In the genomic region with DNA sequence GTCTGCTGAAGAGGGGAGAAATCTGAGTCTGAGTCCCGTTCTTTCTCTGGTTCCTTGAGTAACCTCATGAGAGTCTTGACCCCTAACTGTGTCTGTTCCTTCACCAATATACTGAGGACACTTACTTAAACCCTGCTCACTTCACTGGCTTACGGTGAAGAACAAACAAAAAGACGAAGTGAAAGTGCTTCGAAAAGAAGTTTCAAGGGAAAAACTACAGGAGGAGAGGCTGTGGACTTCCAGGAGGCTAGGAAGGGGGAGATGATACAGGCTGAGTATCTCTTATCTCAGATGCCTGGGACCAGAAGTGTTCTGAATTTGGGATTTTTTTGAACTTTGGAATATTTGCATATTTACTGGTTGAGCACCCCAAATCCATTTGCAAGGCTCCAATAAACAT, we compare ENCODE assay signal across 20 cellular contexts. TPM values are rescaled to one million over a fixed set of nuclear protein-coding genes. Genes with fewer than 3 reads are reported as not detected.
DNase-seq lines count a peak whose midpoint lies in the region; ATAC-seq, FAIRE-seq and TF ChIP-seq lines count a peak whose summit lies in the region.
"Had no signal": no experiment of that assay in that cellular context is flagged by ENCODE, and none has a peak within 500 bp of the region (broad histone marks: within the 10 kb centered on the region; RNA-seq: fewer than 3 reads in every experiment).

No MANE protein-coding gene starts in this region.

- FAIRE-seq in GM12891 (lab: Jason Lieb, UNC), result no peak
- FAIRE-seq: G401.6 had no signal

- H3K4me1 Mint-ChIP-seq in CD4-positive, CD25-positive, alpha-beta regulatory T cell, result peaks cover 11 to 55% (median 30%) of the 10 kb centered on the region in 4 donors
- peaks cover 56% of the 10 kb centered on the region for H3K4me1 Mint-ChIP-seq in activated CD4-positive, alpha-beta memory T cell treated with anti-CD3 and anti-CD28 coated beads for 36 hours (ENCODE audit: low read depth)
- peaks cover 6% of the 10 kb centered on the region for H3K4me1 Mint-ChIP-seq in endothelial cell (ENCODE audit: unreplicated experiment)

- H3K9me3 Mint-ChIP-seq in CD4-positive, CD25-positive, alpha-beta regulatory T cell, result no peaks in the 10 kb centered on the region
- H3K9me3 Mint-ChIP-seq in activated CD4-positive, alpha-beta memory T cell treated with anti-CD3 and anti-CD28 coated beads for 36 hours, result no peaks in the 10 kb centered on the region
- no peaks in the 10 kb centered on the region for H3K9me3 Mint-ChIP-seq in endothelial cell (ENCODE audit: unreplicated experiment)
- H3K9me3 Mint-ChIP-seq: endodermal cell, H9 had no signal

- intact Hi-C loops in activated CD4-positive, alpha-beta memory T cell treated with anti-CD3 and anti-CD28 coated beads for 36 hours (cut with micrococcal nuclease), result no loop called here
- intact Hi-C loops in esophagus squamous epithelium (cut with DNase I), result loop anchor here (5.0 kb wide), 1 partner anchor 34 kb away; a partner anchor contains a TSS

- ATAC-seq in CD4-positive, CD25-positive, alpha-beta regulatory T cell (ENCODE audit: low read depth in 2 of 2), result no peak
- no peak for ATAC-seq in GM19351 (IDR thresholded peaks at IDR 0.05; ENCODE audit: unreplicated experiment)

- peaks cover 32% of the 10 kb centered on the region for H3K4me1 ChIP-seq in CD4-positive, CD25-positive, alpha-beta regulatory T cell (ENCODE audit: control insufficient read depth, insufficient read depth, low read length, poor library complexity, severe bottlenecking)
- H3K4me1 ChIP-seq in esophagus squamous epithelium, result peaks cover 16 to 59% (median 25%) of the 10 kb centered on the region in 3 donors

- peak overlapping the region in 1 of 4 donors; percentile 40 for H3K4me3 Mint-ChIP-seq in CD4-positive, CD25-positive, alpha-beta regulatory T cell
- no peak overlapping the region for H3K4me3 Mint-ChIP-seq in activated CD4-positive, alpha-beta memory T cell treated with anti-CD3 and anti-CD28 coated beads for 36 hours
- H3K4me3 Mint-ChIP-seq in endothelial cell (ENCODE audit: unreplicated experiment), result peak overlapping the region; percentile 73
- H3K4me3 Mint-ChIP-seq: endodermal cell had no signal

- peaks cover 58% of the 10 kb centered on the region for H3K36me3 ChIP-seq in CD4-positive, CD25-positive, alpha-beta regulatory T cell (ENCODE audit: control insufficient read depth, insufficient read depth, low read length)
- peaks cover 16 to 76% (median 39%) of the 10 kb centered on the region in 3 donors for H3K36me3 ChIP-seq in esophagus squamous epithelium

- peak overlapping the region; percentile 34 for H3K27ac ChIP-seq in CD4-positive, CD25-positive, alpha-beta regulatory T cell (ENCODE audit: insufficient read depth, low read length, poor library complexity, severe bottlenecking)
- H3K27ac ChIP-seq in esophagus squamous epithelium, result peak overlapping the region in 2 of 4 donors; percentile 22 to 56
- H3K27ac ChIP-seq: neutrophil, VCaP had no signal

- TF ChIP-seq POLR2A in GM12891 (IDR thresholded peaks at IDR 0.05; ENCODE audit: low read depth, low read length), result no peak
- TF ChIP-seq POLR2A in esophagus squamous epithelium (IDR thresholded peaks at IDR 0.05), result no peak

- no peaks in the 10 kb centered on the region for H3K27me3 Mint-ChIP-seq in CD4-positive, CD25-positive, alpha-beta regulatory T cell
- H3K27me3 Mint-ChIP-seq in activated CD4-positive, alpha-beta memory T cell treated with anti-CD3 and anti-CD28 coated beads for 36 hours, result no peaks in the 10 kb centered on the region
- peaks cover 6% of the 10 kb centered on the region for H3K27me3 Mint-ChIP-seq in endothelial cell (ENCODE audit: unreplicated experiment)

- TF ChIP-seq CTCF in endothelial cell (IDR thresholded peaks at IDR 0.05; ENCODE audit: unreplicated experiment), result no peak
- TF ChIP-seq CTCF in esophagus squamous epithelium (IDR thresholded peaks at IDR 0.05), result no peak

- no peak for DNase-seq in CD4-positive, CD25-positive, alpha-beta regulatory T cell
- DNase-seq in GM12891 (ENCODE audit: insufficient read length, low spot score) (no peak), endothelial cell (ENCODE audit: low spot score) (no peak), esophagus squamous epithelium (lab: John Stamatoyannopoulos, UW) (no peak), NCI-H446 (lab: John Stamatoyannopoulos, UW) (no peak)
- no peak for DNase-seq in activated CD4-positive, alpha-beta memory T cell treated with anti-CD3 and anti-CD28 coated beads for 36 hours
- DNase-seq: activated gamma-delta T cell, endodermal cell, H9, midbrain, NCI-H524 treated with DMSO at 0.1 percent for 48 hours, SHP77 treated with DMSO at 0.1 percent for 48 hours, spleen had no signal

- POLR2A ChIA-PET in activated CD4-positive, alpha-beta memory T cell treated with anti-CD3 and anti-CD28 coated beads for 36 hours (lab: Charles Lee), result no interaction called here

- H3K36me3 Mint-ChIP-seq in CD4-positive, CD25-positive, alpha-beta regulatory T cell, result peaks cover 42% of the 10 kb centered on the region
- peaks cover 61% of the 10 kb centered on the region for H3K36me3 Mint-ChIP-seq in activated CD4-positive, alpha-beta memory T cell treated with anti-CD3 and anti-CD28 coated beads for 36 hours
- peaks cover 52% of the 10 kb centered on the region for H3K36me3 Mint-ChIP-seq in endothelial cell (ENCODE audit: low read depth, unreplicated experiment)

- 78 to 100% methylated on average over 3 to 4 of the region's 4 CpGs for WGBS in esophagus squamous epithelium, 2 donors

- no peaks in the 10 kb centered on the region for H3K27me3 ChIP-seq in CD4-positive, CD25-positive, alpha-beta regulatory T cell (ENCODE audit: control insufficient read depth, insufficient read depth, low read length)
- H3K27me3 ChIP-seq in esophagus squamous epithelium, result no peaks in the 10 kb centered on the region
- H3K27me3 ChIP-seq: neutrophil, spleen had no signal

- CTCF ChIA-PET in activated CD4-positive, alpha-beta memory T cell treated with anti-CD3 and anti-CD28 coated beads for 36 hours (lab: Charles Lee), result interaction anchor here (0.9 kb wide), 1 partner anchor 11 kb away, joined by 4 read pairs; no protein-coding TSS in a partner anchor

- peak overlapping the region; percentile 5 to 84 (median 44) for H3K27ac Mint-ChIP-seq in CD4-positive, CD25-positive, alpha-beta regulatory T cell
- peak overlapping the region; percentile 88 for H3K27ac Mint-ChIP-seq in activated CD4-positive, alpha-beta memory T cell treated with anti-CD3 and anti-CD28 coated beads for 36 hours
- no peak overlapping the region for H3K27ac Mint-ChIP-seq in endothelial cell (ENCODE audit: unreplicated experiment)
- H3K27ac Mint-ChIP-seq: H9 had no signal

- H3K4me3 ChIP-seq in CD4-positive, CD25-positive, alpha-beta regulatory T cell (ENCODE audit: low read depth, low read length), result no peak overlapping the region
- no peak overlapping the region for H3K4me3 ChIP-seq in esophagus squamous epithelium
- H3K4me3 ChIP-seq: spleen had no signal

- no peaks in the 10 kb centered on the region for H3K9me3 ChIP-seq in CD4-positive, CD25-positive, alpha-beta regulatory T cell (ENCODE audit: control insufficient read depth in 2 of 2, low read length in 2 of 2)
- no peaks in the 10 kb centered on the region for H3K9me3 ChIP-seq in esophagus squamous epithelium
- H3K9me3 ChIP-seq: neutrophil, spleen had no signal

TF ChIP-seq in GM12891, 5 proteins besides CTCF, POLR2A, EP300 and RAD21:
- TF ChIP-seq POLR2AphosphoS5 (IDR thresholded peaks at IDR 0.05; ENCODE audit: low read depth, low read length) (no peak), SPI1 (IDR thresholded peaks at IDR 0.05; ENCODE audit: low read depth, low read length) (peak; percentile 44; the same call in 1 of the 2 replicates), PAX5 (IDR thresholded peaks at IDR 0.05; ENCODE audit: insufficient read depth, low read length, severe bottlenecking) (no peak), TAF1 (IDR thresholded peaks at IDR 0.05; ENCODE audit: low read depth, low read length) (no peak), POU2F2 (IDR thresholded peaks at IDR 0.05; ENCODE audit: low read depth, low read length) (no peak)

RNA-seq across cellular contexts. Expression of a gene that starts 6.1 kb away (rescaled TPM):
- total RNA-seq in CD4-positive, CD25-positive, alpha-beta regulatory T cell, result 40.7 TPM
- 1 to 10 TPM; 3.4 to 7.0 (median 5.8) TPM for polyA plus RNA-seq in CD4-positive, CD25-positive, alpha-beta regulatory T cell
- 24.8 TPM for polyA plus RNA-seq in GM12891 (2012; ENCODE audit: low read depth, missing spikeins)
- total RNA-seq in activated CD4-positive, alpha-beta memory T cell treated with anti-CD3 and anti-CD28 coated beads for 36 hours, result 10 to 100 TPM; 58.2 to 58.3 TPM
- total RNA-seq in endothelial cell (ENCODE audit: unreplicated experiment) (38.8 TPM), esophagus squamous epithelium (10 to 100 TPM; 16.0 to 22.7 (median 21.1) TPM)

RNA-seq across cellular contexts. Expression of a gene that starts 32.1 kb away (rescaled TPM):
- 56.1 TPM for total RNA-seq in CD4-positive, CD25-positive, alpha-beta regulatory T cell
- polyA plus RNA-seq in CD4-positive, CD25-positive, alpha-beta regulatory T cell, result 10 to 100 TPM; 16.7 to 33.0 (median 30.1) TPM
- polyA plus RNA-seq in GM12891 (2012; ENCODE audit: low read depth, missing spikeins), result 51.3 TPM
- total RNA-seq in activated CD4-positive, alpha-beta memory T cell treated with anti-CD3 and anti-CD28 coated beads for 36 hours, result 100 to 1,000 TPM; 120 to 130 TPM
- total RNA-seq in endothelial cell (ENCODE audit: unreplicated experiment), result 0.28 TPM
- total RNA-seq in esophagus squamous epithelium, result 10 to 100 TPM in 1 of 4 donors, 1 to 10 TPM in 3; 3.2 to 16.9 (median 5.3) TPM
- total RNA-seq: endodermal cell had no signal

RNA-seq across cellular contexts. Expression of a gene that starts 32.8 kb away (rescaled TPM):
- not detected for total RNA-seq in CD4-positive, CD25-positive, alpha-beta regulatory T cell
- not detected for polyA plus RNA-seq in CD4-positive, CD25-positive, alpha-beta regulatory T cell
- polyA plus RNA-seq in GM12891 (2012; ENCODE audit: low read depth, missing spikeins), result not detected
- not detected for total RNA-seq in activated CD4-positive, alpha-beta memory T cell treated with anti-CD3 and anti-CD28 coated beads for 36 hours
- total RNA-seq in endothelial cell (ENCODE audit: unreplicated experiment) (not detected), esophagus squamous epithelium (not detected)
- total RNA-seq: activated CD8-positive, alpha-beta memory T cell treated with anti-CD3 and anti-CD28 coated beads for 36 hours; chondrocyte; endodermal cell; H9; OCI-LY7; spleen had no signal
- polyA plus RNA-seq: spleen had no signal

RNA-seq across cellular contexts. Expression of a gene that starts 53.6 kb away (rescaled TPM):
- not detected for total RNA-seq in CD4-positive, CD25-positive, alpha-beta regulatory T cell
- under 1 TPM in 1 of 4 donors, not detected in 3; 0.60 TPM for polyA plus RNA-seq in CD4-positive, CD25-positive, alpha-beta regulatory T cell
- polyA plus RNA-seq in GM12891 (2012; ENCODE audit: low read depth, missing spikeins), result 0.33 TPM
- total RNA-seq in activated CD4-positive, alpha-beta memory T cell treated with anti-CD3 and anti-CD28 coated beads for 36 hours, result 1 to 10 TPM in 1 of 2 experiments, under 1 TPM in 1; 0.62 to 1.2 TPM
- not detected for total RNA-seq in endothelial cell (ENCODE audit: unreplicated experiment)
- total RNA-seq in esophagus squamous epithelium, result 10 to 100 TPM in 3 of 4 donors, 1 to 10 TPM in 1; 9.9 to 32.0 (median 22.4) TPM
- total RNA-seq: chondrocyte, OCI-LY7 had no signal
